In the genomic region with DNA sequence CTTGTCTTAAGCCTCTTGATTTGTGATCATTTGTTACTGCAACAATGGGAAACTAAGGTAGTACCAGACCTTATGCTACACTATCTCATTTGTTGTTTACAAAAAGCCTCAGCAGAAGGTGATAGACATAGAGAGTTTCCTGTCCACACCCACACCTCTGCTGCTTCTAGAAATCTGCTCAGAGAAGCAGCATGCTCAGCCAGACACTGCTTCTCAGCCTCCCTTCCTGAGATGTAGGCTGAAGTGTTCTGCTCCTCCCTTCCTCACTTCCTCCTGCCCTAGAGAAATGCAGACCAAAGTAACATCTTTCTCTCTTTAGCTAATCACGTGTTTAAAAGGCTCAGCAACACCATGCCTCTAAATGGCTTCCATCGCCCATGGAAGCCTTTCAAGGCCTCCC, we compare ENCODE assay signal across 10 cellular contexts.
A peak's percentile ranks its signal among the peaks of the same experiment; 100 is the strongest.
DNase-seq lines count a peak whose midpoint lies in the region; ATAC-seq and TF ChIP-seq lines count a peak whose summit lies in the region.
"Had no signal": no experiment of that assay in that cellular context is flagged by ENCODE, and none has a peak within 500 bp of the region (broad histone marks: within the 10 kb centered on the region; RNA-seq: fewer than 3 reads in every experiment).

No MANE protein-coding gene starts in this region.

- ATAC-seq in left ventricle myocardium superior = peak; percentile 26
- peak; percentile 47 for ATAC-seq in HG03175 (IDR thresholded peaks at IDR 0.05; ENCODE audit: unreplicated experiment)
- no peak for ATAC-seq in esophagus mucosa

- intact Hi-C loops in left ventricle myocardium superior (cut with micrococcal nuclease) = no loop called here
- intact Hi-C loops in cardiac septum (cut with DNase I) = no loop called here
- intact Hi-C loops in adrenal gland (cut with DNase I) = no loop called here

- TF ChIP-seq CTCF in adrenal gland (IDR thresholded peaks at IDR 0.05) = no peak

- DNase-seq in left ventricle myocardium superior (no peak), cardiac septum (ENCODE audit: low spot score) (no peak), adrenal gland (no peak), NOMO-1 (lab: John Stamatoyannopoulos, UW; ENCODE audit: unreplicated experiment in 2 of 2) (no peak)
- peak; percentile 70 for DNase-seq in activated effector memory CD4-positive, alpha-beta T cell treated with anti-CD3 and anti-CD28 coated beads, Interleukin-2, amount 50 U/mL, for 16 hours
- peak; percentile 2 to 74 (median 38) for DNase-seq in stimulated activated naive CD4-positive, alpha-beta T cell (lab: John Stamatoyannopoulos, UW)
- DNase-seq: posterior cingulate gyrus, SJCRH30 had no signal

- no peak for TF ChIP-seq POLR2A in adrenal gland (IDR thresholded peaks at IDR 0.05)

- no peaks in the 10 kb centered on the region for H3K27me3 ChIP-seq in adrenal gland
- H3K27me3 ChIP-seq: SJCRH30 had no signal

- H3K4me1 ChIP-seq in adrenal gland (replicated peaks in 1 of 2) = no peaks in the 10 kb centered on the region
- H3K4me1 ChIP-seq: SJCRH30 had no signal

- H3K27ac ChIP-seq in adrenal gland = no peak overlapping the region
- H3K27ac ChIP-seq: SJCRH30 had no signal

- H3K4me3 ChIP-seq in adrenal gland = no peak overlapping the region
- H3K4me3 ChIP-seq: SJCRH30 had no signal

- no peaks in the 10 kb centered on the region for H3K36me3 ChIP-seq in adrenal gland (replicated peaks in 1 of 2)
- H3K36me3 ChIP-seq: SJCRH30 had no signal

- H3K9me3 ChIP-seq in adrenal gland (replicated peaks in 1 of 3) = no peaks in the 10 kb centered on the region
- H3K9me3 ChIP-seq: SJCRH30 had no signal

- WGBS in adrenal gland, 4 donors = 68 to 82% (median 78%) methylated on average over 2 of the region's 2 CpGs

Comparison
In these comparisons a context has a peak if more than half of its experiments do, and no peak if none do; other contexts are left out.
1. DNase-seq: peak in activated effector memory CD4-positive, alpha-beta T cell treated with anti-CD3 and anti-CD28 coated beads, Interleukin-2, amount 50 U/mL, for 16 hours (single experiment) and stimulated activated naive CD4-positive, alpha-beta T cell (6 of 6); none in left ventricle myocardium superior (single experiment), cardiac septum (single experiment), adrenal gland (0 of 7) and NOMO-1 (0 of 2).